In the genomic region with DNA sequence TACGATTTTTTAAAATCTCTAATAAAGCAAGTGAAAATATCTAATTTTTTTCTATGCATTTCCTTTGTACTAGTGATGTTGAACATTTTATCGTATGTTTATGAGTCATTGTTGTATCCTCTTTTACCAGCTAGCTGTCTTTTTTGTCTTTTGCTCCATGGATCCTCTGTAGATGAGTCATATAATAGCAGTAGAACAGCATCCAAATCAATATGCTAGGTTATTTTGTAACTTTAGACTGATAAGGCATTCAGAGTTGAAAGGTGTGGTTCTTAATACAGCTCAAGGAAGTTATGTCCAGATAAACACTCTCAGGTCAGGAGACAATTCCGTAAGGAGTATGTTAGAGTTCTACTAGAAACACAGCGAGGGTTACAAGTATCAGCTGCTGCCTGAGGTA, we compare ENCODE assay signal across 21 cellular contexts. TPM values are rescaled to one million over a fixed set of nuclear protein-coding genes. Genes with fewer than 3 reads are reported as not detected.
DNase-seq lines count a peak whose midpoint lies in the region; TF ChIP-seq lines count a peak whose summit lies in the region.
"Had no signal": no experiment of that assay in that cellular context is flagged by ENCODE, and none has a peak within 500 bp of the region (broad histone marks: within the 10 kb centered on the region; RNA-seq: fewer than 3 reads in every experiment).

No MANE protein-coding gene starts in this region.

- TF ChIP-seq EP300 in stomach (IDR thresholded peaks at IDR 0.05) (no peak), suprapubic skin (IDR thresholded peaks at IDR 0.05) (no peak)

- H3K4me3 ChIP-seq in skeletal muscle cell (ENCODE audit: low read depth, low read length) = no peak overlapping the region
- H3K4me3 ChIP-seq in stomach = no peak overlapping the region
- H3K4me3 ChIP-seq in suprapubic skin = no peak overlapping the region
- H3K4me3 ChIP-seq: heart left ventricle, uterus had no signal

- H3K27me3 ChIP-seq in stomach (no peaks in the 10 kb centered on the region), suprapubic skin (no peaks in the 10 kb centered on the region)
- H3K27me3 ChIP-seq: heart left ventricle, uterus had no signal

- intact Hi-C loops in stomach (cut with DNase I; ENCODE audit: low total_unique reads) = no loop called here

- TF ChIP-seq CTCF in stomach (IDR thresholded peaks at IDR 0.05) = no peak
- TF ChIP-seq CTCF in suprapubic skin (IDR thresholded peaks at IDR 0.05) = no peak

- no peak for TF ChIP-seq POLR2A in stomach (IDR thresholded peaks at IDR 0.05)
- TF ChIP-seq POLR2A in suprapubic skin (IDR thresholded peaks at IDR 0.05) = no peak

- peaks cover 0 to 4% (median 2%) of the 10 kb centered on the region in 4 donors for H3K4me1 ChIP-seq in stomach
- no peaks in the 10 kb centered on the region for H3K4me1 ChIP-seq in suprapubic skin
- H3K4me1 ChIP-seq: uterus had no signal

- no peak overlapping the region for H3K27ac ChIP-seq in stomach
- no peak overlapping the region for H3K27ac ChIP-seq in suprapubic skin
- H3K27ac ChIP-seq: heart left ventricle, uterus had no signal

- DNase-seq in HT1080 (ENCODE audit: low read depth) (peak; percentile 41), RPMI7951 (ENCODE audit: low read depth) (peak; percentile 59), fibroblast of peridontal ligament (ENCODE audit: extremely low read depth) (peak; percentile 13), skeletal muscle cell (ENCODE audit: low read depth) (peak; percentile 12), HCEC 1CT (no peak), stomach (no peak), suprapubic skin (ENCODE audit: low spot score in 2 of 2) (no peak)
- DNase-seq: activated CD4-positive, alpha-beta T cell treated with anti-CD3 and anti-CD28 coated beads, Interleukin-2, amount 50 U/mL, for 1 hour; activated T-cell treated with anti-CD3 and anti-CD28 coated beads, Interleukin-2, amount 50 U/mL, for 48 hours; CD4-positive, alpha-beta T cell; H7; heart left ventricle; mesendoderm; NCI-H146; NCI-H2107; NCI-H446 treated with DMSO at 0.1 percent for 48 hours; Right ventricle myocardium superior; stimulated activated naive CD8-positive, alpha-beta T cell treated with anti-CD3 and anti-CD28 coated beads, Interleukin-15, Interleukin-2, amounts not matched to agents 100 U/mL and 50 U/mL, for 24 hours; T1000; uterus had no signal

- no peaks in the 10 kb centered on the region for H3K36me3 ChIP-seq in stomach
- no peaks in the 10 kb centered on the region for H3K36me3 ChIP-seq in suprapubic skin
- H3K36me3 ChIP-seq: heart left ventricle, uterus had no signal

- H3K9me3 ChIP-seq in stomach (no peaks in the 10 kb centered on the region), suprapubic skin (no peaks in the 10 kb centered on the region)
- H3K9me3 ChIP-seq: uterus had no signal

- 57 to 66% (median 60%) methylated on average over 4 of the region's 4 CpGs for WGBS in stomach, 5 donors
- WGBS in suprapubic skin = 80% methylated on average over 4 of the region's 4 CpGs

RNA-seq across cellular contexts. Expression of gene MAP10, which starts 31.9 kb away (rescaled TPM):
- total RNA-seq in HT1080 (2014; rRNA removed; shearing (Covaris generic)) = not detected in 2 replicates
- not detected in 2 replicates for polyA plus RNA-seq in HT1080 (2015; cell fraction: cytosol; rRNA removed)
- not detected in 2 replicates for polyA plus RNA-seq in HT1080 (2015; cell fraction: nucleus; rRNA removed)
- total RNA-seq in RPMI7951 (2014; rRNA removed; shearing (Covaris generic)) = 4.9 and 7.3 TPM in 2 replicates
- total RNA-seq in stomach = 1 to 10 TPM in 3 of 5 donors, under 1 TPM in 1, not detected in 1; 0.45 to 1.6 (median 1.5) TPM
- polyA plus RNA-seq in stomach = 1 to 10 TPM in 2 of 3 donors, under 1 TPM in 1; 0.56 to 1.4 (median 1.2) TPM
- total RNA-seq in suprapubic skin = 1 to 10 TPM in 1 of 4 donors, under 1 TPM in 3; 0.60 to 1.0 (median 0.81) TPM
- total RNA-seq: HT-29 had no signal

Comparison
In these comparisons a context has a peak if more than half of its experiments do, and no peak if none do; other contexts are left out.
1. DNase-seq: peak in HT1080 (single experiment), RPMI7951 (single experiment), fibroblast of peridontal ligament (single experiment) and skeletal muscle cell (single experiment); none in HCEC 1CT (single experiment), stomach (single experiment) and suprapubic skin (0 of 2).